In the genomic region with DNA sequence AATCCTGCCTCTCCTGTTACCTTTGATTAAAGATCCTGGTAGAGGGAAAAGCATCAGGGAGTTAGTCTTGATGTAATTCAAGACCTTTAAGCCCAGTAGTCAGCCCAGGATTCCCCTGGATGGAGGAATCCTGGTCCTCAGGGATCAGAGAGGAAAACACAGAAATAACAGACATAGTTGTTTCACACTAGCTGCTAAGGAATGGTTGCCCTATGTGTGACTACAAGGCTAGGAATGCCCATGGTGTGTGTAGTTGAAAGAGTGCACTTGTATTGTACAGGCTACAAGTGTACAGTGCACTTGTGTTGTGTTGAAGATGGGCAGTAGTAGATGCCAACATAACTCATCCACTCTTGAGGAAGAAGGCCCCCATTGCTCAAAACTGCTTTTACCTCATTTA, we compare ENCODE assay signal across 23 cellular contexts.
DNase-seq lines count a peak whose midpoint lies in the region; ATAC-seq and TF ChIP-seq lines count a peak whose summit lies in the region.
"Had no signal": no experiment of that assay in that cellular context is flagged by ENCODE, and none has a peak within 500 bp of the region (broad histone marks: within the 10 kb centered on the region; RNA-seq: fewer than 3 reads in every experiment).

No MANE protein-coding gene starts in this region.

- H3K14ac ChIP-seq in mesenchymal stem cell (ENCODE audit: low read length in 2 of 2) (no peak overlapping the region), H9 (ENCODE audit: insufficient read depth, low read length) (no peak overlapping the region)

- no peak overlapping the region for H3K9ac ChIP-seq in mesenchymal stem cell (ENCODE audit: low read length)
- no peak overlapping the region for H3K9ac ChIP-seq in H9 (ENCODE audit: extremely low read depth, insufficient read length, low read length)
- no peak overlapping the region for H3K9ac ChIP-seq in endodermal cell (ENCODE audit: extremely low read depth, low read length, poor library complexity, severe bottlenecking)

- H3K18ac ChIP-seq in mesenchymal stem cell (ENCODE audit: low read depth in 1 of 2, low read length in 2 of 2) (no peak overlapping the region), H9 (ENCODE audit: insufficient read length, low read depth, low read length) (no peak overlapping the region)

- peaks cover 10% of the 10 kb centered on the region for H3K9me3 ChIP-seq in mesenchymal stem cell (ENCODE audit: control insufficient read depth, low read length)
- H3K9me3 ChIP-seq in left ventricle myocardium inferior (replicated peaks) = peaks cover 35% of the 10 kb centered on the region
- H3K9me3 ChIP-seq in H9 (ENCODE audit: control insufficient read depth, low read depth, low read length) = peaks cover 17% of the 10 kb centered on the region
- H3K9me3 ChIP-seq in endodermal cell (ENCODE audit: control insufficient read depth, low read length) = peaks cover 35% of the 10 kb centered on the region
- H3K9me3 ChIP-seq: gastrocnemius medialis, tibial artery had no signal

- H3K4me2 ChIP-seq in mesenchymal stem cell (ENCODE audit: low read length, poor library complexity, severe bottlenecking) = no peak overlapping the region
- no peak overlapping the region for H3K4me2 ChIP-seq in H9 (ENCODE audit: insufficient read depth, insufficient read length, low read length)
- H3K4me2 ChIP-seq: GM23338 had no signal

- H2BK15ac ChIP-seq in mesenchymal stem cell (ENCODE audit: low read depth, poor library complexity, severe bottlenecking) = no peak overlapping the region
- no peak overlapping the region for H2BK15ac ChIP-seq in H9 (ENCODE audit: low read depth, low read length)

- no peaks in the 10 kb centered on the region for H3K23me2 ChIP-seq in H9 (ENCODE audit: insufficient read length, low read depth, low read length, poor library complexity, severe bottlenecking)

- H3K36me3 ChIP-seq in mesenchymal stem cell (ENCODE audit: control insufficient read depth in 1 of 2, insufficient read depth in 2 of 2, low read depth in 1 of 2, low read length in 2 of 2) = no peaks in the 10 kb centered on the region
- no peaks in the 10 kb centered on the region for H3K36me3 ChIP-seq in left ventricle myocardium inferior
- H3K36me3 ChIP-seq in endodermal cell (ENCODE audit: control insufficient read depth, insufficient read depth, low read length) = no peaks in the 10 kb centered on the region
- H3K36me3 ChIP-seq: gastrocnemius medialis, sigmoid colon, tibial artery had no signal

- H4K91ac ChIP-seq in mesenchymal stem cell (ENCODE audit: low read length) = peak overlapping the region; percentile 66
- no peak overlapping the region for H4K91ac ChIP-seq in H9 (ENCODE audit: insufficient read length, low read depth, low read length)

- H3K4ac ChIP-seq in mesenchymal stem cell (ENCODE audit: low read depth in 1 of 2, low read length in 2 of 2) = no peak overlapping the region
- no peak overlapping the region for H3K4ac ChIP-seq in H9 (ENCODE audit: low read depth, low read length)

- no peak for TF ChIP-seq CTCF in left ventricle myocardium inferior (IDR thresholded peaks at IDR 0.05; ENCODE audit: borderline replicate concordance)
- TF ChIP-seq CTCF in H9 (conservative IDR thresholded peaks at IDR 0.05) = no peak
- no peak for TF ChIP-seq CTCF in endodermal cell (conservative IDR thresholded peaks at IDR 0.05)

- H2BK120ac ChIP-seq in mesenchymal stem cell (ENCODE audit: low read depth, low read length) = no peak overlapping the region
- no peak overlapping the region for H2BK120ac ChIP-seq in H9 (ENCODE audit: low read depth, low read length, poor library complexity, severe bottlenecking)

- H2BK20ac ChIP-seq in H9 (ENCODE audit: low read depth, low read length, poor library complexity, severe bottlenecking) = no peak overlapping the region

- H4K20me1 ChIP-seq in H9 (ENCODE audit: control insufficient read depth, insufficient read depth, insufficient read length) = no peaks in the 10 kb centered on the region

- H3K27ac Mint-ChIP-seq in H9 (no peak overlapping the region), endodermal cell (no peak overlapping the region)
- H3K27ac Mint-ChIP-seq: activated naive CD8-positive, alpha-beta T cell treated with anti-CD3 and anti-CD28 coated beads, Interleukin-2, amount 50 U/mL, for 24 hours; GM23338; T-helper 1 cell treated with Interleukin-12 subunit alpha and Interleukin-12 subunit beta and Interleukin-4 antibody, amounts not matched to agents 30 μg/mL and 1 μg/mL, for 36 hours had no signal

- no peak overlapping the region for H3K27ac ChIP-seq in mesenchymal stem cell (ENCODE audit: low read length, poor library complexity, severe bottlenecking)
- H3K27ac ChIP-seq in left ventricle myocardium inferior (replicated peaks) = no peak overlapping the region
- H3K27ac ChIP-seq in H9 (ENCODE audit: insufficient read length, low read depth, low read length) = no peak overlapping the region
- no peak overlapping the region for H3K27ac ChIP-seq in endodermal cell (ENCODE audit: low read depth, low read length)
- H3K27ac ChIP-seq: gastrocnemius medialis, sigmoid colon, tibial artery had no signal

- H3K4me1 Mint-ChIP-seq in H9 (no peaks in the 10 kb centered on the region), endodermal cell (no peaks in the 10 kb centered on the region)
- H3K4me1 Mint-ChIP-seq: activated naive CD8-positive, alpha-beta T cell treated with anti-CD3 and anti-CD28 coated beads, Interleukin-2, amount 50 U/mL, for 24 hours; GM23338 had no signal

- ATAC-seq in SK-N-SH treated with all-trans-retinoic acid at 6 μM for 48 hours = peak; percentile 80
- no peak for ATAC-seq in HG03521 (IDR thresholded peaks at IDR 0.05; ENCODE audit: unreplicated experiment)
- ATAC-seq: activated naive CD8-positive, alpha-beta T cell treated with anti-CD3 and anti-CD28 coated beads, Interleukin-2, amount 50 U/mL, for 24 hours; gastrocnemius medialis; GM23338; left lobe of liver; stimulated activated naive CD8-positive, alpha-beta T cell treated with anti-CD3 and anti-CD28 coated beads, Interleukin-15, Interleukin-2, amounts not matched to agents 100 U/mL and 50 U/mL, for 24 hours had no signal

- H2BK5ac ChIP-seq in mesenchymal stem cell (ENCODE audit: low read depth, low read length, poor library complexity, severe bottlenecking) = no peak overlapping the region
- H2BK5ac ChIP-seq in H9 (ENCODE audit: insufficient read length, low read length) = no peak overlapping the region

- H3K56ac ChIP-seq in H9 (ENCODE audit: insufficient read length, low read depth, low read length) = no peak overlapping the region

- no peaks in the 10 kb centered on the region for H3K27me3 Mint-ChIP-seq in H9 (ENCODE audit: low read depth)
- H3K27me3 Mint-ChIP-seq in endodermal cell (ENCODE audit: insufficient read depth) = no peaks in the 10 kb centered on the region

- peaks cover 2 to 21% (median 13%) of the 10 kb centered on the region in 3 experiments; a peak in 4 of 7 replicates for H3K36me3 Mint-ChIP-seq in H9 (ENCODE audit: insufficient read depth in 1 of 3, low read depth in 3 of 3)
- no peaks in the 10 kb centered on the region for H3K36me3 Mint-ChIP-seq in endodermal cell (ENCODE audit: low read depth)

- intact Hi-C loops in left ventricle myocardium inferior (cut with micrococcal nuclease) = no loop called here

- H3T11ph ChIP-seq in H9 (ENCODE audit: low read length) = no peak overlapping the region

- H4K8ac ChIP-seq in mesenchymal stem cell (ENCODE audit: low read length) = peak overlapping the region; percentile 63
- no peak overlapping the region for H4K8ac ChIP-seq in H9 (replicated peaks; ENCODE audit: insufficient read length, low read depth, low read length)

- H3K27me3 ChIP-seq in mesenchymal stem cell (ENCODE audit: control insufficient read depth in 1 of 2, insufficient read depth in 1 of 2, low read length in 2 of 2) (no peaks in the 10 kb centered on the region), left ventricle myocardium inferior (ENCODE audit: low read depth) (no peaks in the 10 kb centered on the region), H9 (ENCODE audit: insufficient read depth, low read length) (no peaks in the 10 kb centered on the region), endodermal cell (ENCODE audit: control insufficient read depth, insufficient read depth, low read length, poor library complexity, severe bottlenecking) (no peaks in the 10 kb centered on the region)
- H3K27me3 ChIP-seq: gastrocnemius medialis, sigmoid colon, tibial artery had no signal

- H3K9me3 Mint-ChIP-seq in H9 (peaks cover 17 to 31% of the 10 kb centered on the region in 2 experiments), endodermal cell (peaks cover 40% of the 10 kb centered on the region)

- H3K79me2 ChIP-seq in H9 (ENCODE audit: insufficient read depth, low read length) = no peaks in the 10 kb centered on the region

- DNase-seq in EL (peak; percentile 48), fibroblast of gingiva (ENCODE audit: low read depth) (peak; percentile 25), mesenchymal stem cell (peak; percentile 63), left ventricle myocardium inferior (no peak), H9 (no peak), endodermal cell (no peak)
- DNase-seq: activated CD4-positive, alpha-beta T cell treated with anti-CD3 and anti-CD28 coated beads, Interleukin-2, amount 50 U/mL, for 1 hour; activated CD8-positive, alpha-beta memory T cell treated with anti-CD3 and anti-CD28 coated beads, Interleukin-2, amount 50 U/mL, for 4 hours; activated naive CD8-positive, alpha-beta T cell treated with anti-CD3 and anti-CD28 coated beads, Interleukin-2, amount 50 U/mL, for 24 hours; AML-193; effector CD8-positive, alpha-beta T cell; gastrocnemius medialis; NCI-H146; NCI-H774; SIG-M5; sigmoid colon; stimulated activated naive CD8-positive, alpha-beta T cell treated with anti-CD3 and anti-CD28 coated beads, Interleukin-15, Interleukin-2, amounts not matched to agents 100 U/mL and 50 U/mL, for 24 hours; tibial artery had no signal

- peak overlapping the region; percentile 31 for H2AK5ac ChIP-seq in mesenchymal stem cell (ENCODE audit: low read length, severe bottlenecking)
- H2AK5ac ChIP-seq in H9 (ENCODE audit: insufficient read length, low read length) = no peak overlapping the region

- H3K23ac ChIP-seq in mesenchymal stem cell (ENCODE audit: low read length in 2 of 2) = no peak overlapping the region
- H3K23ac ChIP-seq in H9 (ENCODE audit: insufficient read length, low read depth, low read length) = no peak overlapping the region

- H3K79me1 ChIP-seq in mesenchymal stem cell (replicated peaks; ENCODE audit: low read length, poor library complexity, severe bottlenecking) (no peaks in the 10 kb centered on the region), H9 (ENCODE audit: insufficient read depth, low read depth, low read length, poor library complexity, severe bottlenecking) (no peaks in the 10 kb centered on the region)

- H3K4me3 ChIP-seq in mesenchymal stem cell (ENCODE audit: insufficient read depth in 1 of 2, low read depth in 1 of 2, low read length in 2 of 2) (no peak overlapping the region), left ventricle myocardium inferior (no peak overlapping the region), endodermal cell (ENCODE audit: low read length) (no peak overlapping the region)
- H3K4me3 ChIP-seq: gastrocnemius medialis, GM23338, sigmoid colon, tibial artery had no signal

- H4K5ac ChIP-seq in H9 (ENCODE audit: insufficient read length, low read depth, low read length) = no peak overlapping the region

- H3K4me3 Mint-ChIP-seq in H9 = no peak overlapping the region
- no peak overlapping the region for H3K4me3 Mint-ChIP-seq in endodermal cell
- H3K4me3 Mint-ChIP-seq: activated naive CD8-positive, alpha-beta T cell treated with anti-CD3 and anti-CD28 coated beads, Interleukin-2, amount 50 U/mL, for 24 hours; GM23338; T-helper 1 cell treated with Interleukin-12 subunit alpha and Interleukin-12 subunit beta and Interleukin-4 antibody, amounts not matched to agents 30 μg/mL and 1 μg/mL, for 36 hours had no signal

- no peak overlapping the region for H2BK12ac ChIP-seq in mesenchymal stem cell (ENCODE audit: low read length in 2 of 2)
- H2BK12ac ChIP-seq in H9 (ENCODE audit: insufficient read length, low read depth, low read length) = no peak overlapping the region

- H3K4me1 ChIP-seq in mesenchymal stem cell (ENCODE audit: control insufficient read depth, insufficient read depth, low read depth, low read length) (peaks cover 2% of the 10 kb centered on the region), left ventricle myocardium inferior (no peaks in the 10 kb centered on the region), H9 (ENCODE audit: insufficient read depth, low read length) (no peaks in the 10 kb centered on the region), endodermal cell (ENCODE audit: control insufficient read depth, insufficient read depth, low read length) (no peaks in the 10 kb centered on the region)
- H3K4me1 ChIP-seq: gastrocnemius medialis, sigmoid colon, tibial artery had no signal

- H2AFZ ChIP-seq in mesenchymal stem cell (ENCODE audit: low read depth, low read length) (no peak overlapping the region), H9 (ENCODE audit: low read length) (no peak overlapping the region)
- H2AFZ ChIP-seq: GM23338 had no signal

Comparison
In these comparisons a context has a peak if more than half of its experiments do, and no peak if none do; other contexts are left out.
1. DNase-seq: peak in EL (single experiment), fibroblast of gingiva (single experiment) and mesenchymal stem cell (single experiment); none in left ventricle myocardium inferior (single experiment), H9 (single experiment) and endodermal cell (single experiment).